ENCODE assay signal across 1 cellular context in the genomic region with DNA sequence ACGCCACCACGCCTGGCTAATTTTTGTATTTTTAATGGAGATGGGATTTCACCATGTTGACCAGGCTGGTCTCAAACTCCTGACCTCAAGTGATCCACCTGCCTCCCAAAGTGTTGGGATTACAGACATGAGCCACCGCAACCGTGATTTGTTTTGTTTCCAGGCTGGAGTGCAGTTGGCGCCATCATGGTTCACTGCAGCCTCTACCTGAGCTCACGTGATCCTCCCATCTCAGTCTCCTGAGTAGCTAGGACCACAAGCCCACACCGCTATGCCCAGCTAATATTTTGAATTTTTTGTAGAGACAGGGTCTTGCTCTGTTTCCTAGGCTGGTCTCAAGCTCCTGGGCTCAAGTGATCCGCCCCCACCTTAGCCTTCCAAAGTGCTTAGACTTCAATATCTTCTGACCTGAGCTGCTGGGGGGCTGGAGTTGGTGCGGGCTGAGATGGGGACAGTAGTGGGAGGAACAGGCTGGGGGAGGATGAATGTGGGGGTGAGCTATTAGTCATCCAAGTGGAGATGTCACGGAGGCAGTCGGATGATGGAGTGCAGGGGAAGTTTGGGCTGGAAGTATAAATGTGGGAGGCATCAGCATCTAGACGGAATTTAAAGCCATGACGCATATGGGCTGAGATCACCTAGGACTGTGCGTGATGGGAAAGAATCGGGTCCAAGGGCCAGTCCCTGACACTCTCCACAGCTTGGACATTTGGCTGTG.
A peak's percentile ranks its signal among the peaks of the same experiment; 100 is the strongest.
TF ChIP-seq lines count a peak whose summit lies in the region.

No MANE protein-coding gene starts in this region.

TF ChIP-seq in HepG2, 621 proteins besides CTCF, POLR2A, EP300 and RAD21:
- TF ChIP-seq BHLHE40 (IDR thresholded peaks at IDR 0.05; ENCODE audit: low read length), result 0 out of 2 replicates have a peak, but pooled peaks have one; percentile 3
- TF ChIP-seq, protein P1, sequence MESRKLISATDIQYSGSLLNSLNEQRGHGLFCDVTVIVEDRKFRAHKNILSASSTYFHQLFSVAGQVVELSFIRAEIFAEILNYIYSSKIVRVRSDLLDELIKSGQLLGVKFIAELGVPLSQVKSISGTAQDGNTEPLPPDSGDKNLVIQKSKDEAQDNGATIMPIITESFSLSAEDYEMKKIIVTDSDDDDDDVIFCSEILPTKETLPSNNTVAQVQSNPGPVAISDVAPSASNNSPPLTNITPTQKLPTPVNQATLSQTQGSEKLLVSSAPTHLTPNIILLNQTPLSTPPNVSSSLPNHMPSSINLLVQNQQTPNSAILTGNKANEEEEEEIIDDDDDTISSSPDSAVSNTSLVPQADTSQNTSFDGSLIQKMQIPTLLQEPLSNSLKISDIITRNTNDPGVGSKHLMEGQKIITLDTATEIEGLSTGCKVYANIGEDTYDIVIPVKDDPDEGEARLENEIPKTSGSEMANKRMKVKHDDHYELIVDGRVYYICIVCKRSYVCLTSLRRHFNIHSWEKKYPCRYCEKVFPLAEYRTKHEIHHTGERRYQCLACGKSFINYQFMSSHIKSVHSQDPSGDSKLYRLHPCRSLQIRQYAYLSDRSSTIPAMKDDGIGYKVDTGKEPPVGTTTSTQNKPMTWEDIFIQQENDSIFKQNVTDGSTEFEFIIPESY (CRISPR knock-in tag; IDR thresholded peaks at IDR 0.05), result peak; percentile 86
- 0 out of 2 replicates have a peak, but pooled peaks have one; percentile 33 for TF ChIP-seq CREB1 (IDR thresholded peaks at IDR 0.05)
- no peak for TF ChIP-seq CREB1 (CRISPR knock-in tag; IDR thresholded peaks at IDR 0.05)
- no peak for TF ChIP-seq ZNF224 (CRISPR knock-in tag; IDR thresholded peaks at IDR 0.05)
- peak; percentile 40; the same call in 1 of the 2 replicates for TF ChIP-seq ZNF333 (CRISPR knock-in tag; IDR thresholded peaks at IDR 0.05; ENCODE audit: borderline replicate concordance)
- TF ChIP-seq BRD4 (CRISPR knock-in tag; IDR thresholded peaks at IDR 0.05), result no peak
- no peak for TF ChIP-seq DNMT1 (CRISPR knock-in tag; IDR thresholded peaks at IDR 0.05)
- TF ChIP-seq, protein P2, sequence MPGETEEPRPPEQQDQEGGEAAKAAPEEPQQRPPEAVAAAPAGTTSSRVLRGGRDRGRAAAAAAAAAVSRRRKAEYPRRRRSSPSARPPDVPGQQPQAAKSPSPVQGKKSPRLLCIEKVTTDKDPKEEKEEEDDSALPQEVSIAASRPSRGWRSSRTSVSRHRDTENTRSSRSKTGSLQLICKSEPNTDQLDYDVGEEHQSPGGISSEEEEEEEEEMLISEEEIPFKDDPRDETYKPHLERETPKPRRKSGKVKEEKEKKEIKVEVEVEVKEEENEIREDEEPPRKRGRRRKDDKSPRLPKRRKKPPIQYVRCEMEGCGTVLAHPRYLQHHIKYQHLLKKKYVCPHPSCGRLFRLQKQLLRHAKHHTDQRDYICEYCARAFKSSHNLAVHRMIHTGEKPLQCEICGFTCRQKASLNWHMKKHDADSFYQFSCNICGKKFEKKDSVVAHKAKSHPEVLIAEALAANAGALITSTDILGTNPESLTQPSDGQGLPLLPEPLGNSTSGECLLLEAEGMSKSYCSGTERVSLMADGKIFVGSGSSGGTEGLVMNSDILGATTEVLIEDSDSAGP (CRISPR knock-in tag; IDR thresholded peaks at IDR 0.05; ENCODE audit: borderline replicate concordance), result 0 out of 2 replicates have a peak, but pooled peaks have one; percentile 10
- no peak for TF ChIP-seq MATR3 (CRISPR knock-in tag; IDR thresholded peaks at IDR 0.05)
- peak; percentile 15 for TF ChIP-seq ZNF883 (CRISPR knock-in tag; IDR thresholded peaks at IDR 0.05; ENCODE audit: not compliant biosample characterization)
- no peak for TF ChIP-seq ZXDC (CRISPR knock-in tag; IDR thresholded peaks at IDR 0.05)
- no peak for TF ChIP-seq TBX3 (IDR thresholded peaks at IDR 0.05; ENCODE audit: borderline replicate concordance)
- TF ChIP-seq, protein P3, sequence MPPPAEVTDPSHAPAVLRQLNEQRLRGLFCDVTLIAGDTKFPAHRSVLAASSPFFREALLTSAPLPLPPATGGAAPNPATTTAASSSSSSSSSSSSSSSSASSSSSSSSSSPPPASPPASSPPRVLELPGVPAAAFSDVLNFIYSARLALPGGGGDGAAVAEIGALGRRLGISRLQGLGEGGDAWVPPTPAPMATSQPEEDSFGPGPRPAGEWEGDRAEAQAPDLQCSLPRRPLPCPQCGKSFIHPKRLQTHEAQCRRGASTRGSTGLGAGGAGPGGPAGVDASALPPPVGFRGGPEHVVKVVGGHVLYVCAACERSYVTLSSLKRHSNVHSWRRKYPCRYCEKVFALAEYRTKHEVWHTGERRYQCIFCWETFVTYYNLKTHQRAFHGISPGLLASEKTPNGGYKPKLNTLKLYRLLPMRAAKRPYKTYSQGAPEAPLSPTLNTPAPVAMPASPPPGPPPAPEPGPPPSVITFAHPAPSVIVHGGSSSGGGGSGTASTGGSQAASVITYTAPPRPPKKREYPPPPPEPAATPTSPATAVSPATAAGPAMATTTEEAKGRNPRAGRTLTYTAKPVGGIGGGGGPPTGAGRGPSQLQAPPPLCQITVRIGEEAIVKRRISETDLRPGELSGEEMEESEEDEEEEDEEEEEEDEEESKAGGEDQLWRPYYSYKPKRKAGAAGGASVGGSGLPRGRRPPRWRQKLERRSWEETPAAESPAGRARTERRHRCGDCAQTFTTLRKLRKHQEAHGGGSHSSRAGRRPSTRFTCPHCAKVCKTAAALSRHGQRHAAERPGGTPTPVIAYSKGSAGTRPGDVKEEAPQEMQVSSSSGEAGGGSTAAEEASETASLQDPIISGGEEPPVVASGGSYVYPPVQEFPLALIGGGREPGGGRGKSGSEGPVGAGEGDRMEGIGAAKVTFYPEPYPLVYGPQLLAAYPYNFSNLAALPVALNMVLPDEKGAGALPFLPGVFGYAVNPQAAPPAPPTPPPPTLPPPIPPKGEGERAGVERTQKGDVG (CRISPR knock-in tag; IDR thresholded peaks at IDR 0.05; ENCODE audit: borderline replicate concordance), result peak; percentile 11; the same call in 1 of the 2 replicates
- TF ChIP-seq NRL (CRISPR knock-in tag; IDR thresholded peaks at IDR 0.05; ENCODE audit: borderline replicate concordance), result 0 out of 2 replicates have a peak, but pooled peaks have one; percentile 24
- TF ChIP-seq ZFX (CRISPR knock-in tag; IDR thresholded peaks at IDR 0.05; ENCODE audit: low read depth), result no peak
- TF ChIP-seq SALL1 (CRISPR knock-in tag; IDR thresholded peaks at IDR 0.05), result 0 out of 2 replicates have a peak, but pooled peaks have one; percentile 25
- TF ChIP-seq, protein P4, sequence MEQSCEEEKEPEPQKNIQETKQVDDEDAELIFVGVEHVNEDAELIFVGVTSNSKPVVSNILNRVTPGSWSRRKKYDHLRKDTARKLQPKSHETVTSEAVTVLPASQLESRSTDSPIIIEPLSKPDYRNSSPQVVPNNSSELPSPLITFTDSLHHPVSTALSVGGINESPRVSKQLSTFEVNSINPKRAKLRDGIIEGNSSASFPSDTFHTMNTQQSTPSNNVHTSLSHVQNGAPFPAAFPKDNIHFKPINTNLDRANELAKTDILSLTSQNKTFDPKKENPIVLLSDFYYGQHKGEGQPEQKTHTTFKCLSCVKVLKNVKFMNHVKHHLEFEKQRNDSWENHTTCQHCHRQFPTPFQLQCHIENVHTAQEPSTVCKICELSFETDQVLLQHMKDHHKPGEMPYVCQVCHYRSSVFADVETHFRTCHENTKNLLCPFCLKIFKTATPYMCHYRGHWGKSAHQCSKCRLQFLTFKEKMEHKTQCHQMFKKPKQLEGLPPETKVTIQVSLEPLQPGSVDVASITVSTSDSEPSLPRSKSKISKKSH (CRISPR knock-in tag; IDR thresholded peaks at IDR 0.05; ENCODE audit: borderline replicate concordance), result 0 out of 2 replicates have a peak, but pooled peaks have one; percentile 25
- TF ChIP-seq HINFP (CRISPR knock-in tag; IDR thresholded peaks at IDR 0.05; ENCODE audit: low read depth), result 0 out of 2 replicates have a peak, but pooled peaks have one; percentile 39
- TF ChIP-seq ZNF503 (CRISPR knock-in tag; IDR thresholded peaks at IDR 0.05), result no peak
- TF ChIP-seq, protein P5, sequence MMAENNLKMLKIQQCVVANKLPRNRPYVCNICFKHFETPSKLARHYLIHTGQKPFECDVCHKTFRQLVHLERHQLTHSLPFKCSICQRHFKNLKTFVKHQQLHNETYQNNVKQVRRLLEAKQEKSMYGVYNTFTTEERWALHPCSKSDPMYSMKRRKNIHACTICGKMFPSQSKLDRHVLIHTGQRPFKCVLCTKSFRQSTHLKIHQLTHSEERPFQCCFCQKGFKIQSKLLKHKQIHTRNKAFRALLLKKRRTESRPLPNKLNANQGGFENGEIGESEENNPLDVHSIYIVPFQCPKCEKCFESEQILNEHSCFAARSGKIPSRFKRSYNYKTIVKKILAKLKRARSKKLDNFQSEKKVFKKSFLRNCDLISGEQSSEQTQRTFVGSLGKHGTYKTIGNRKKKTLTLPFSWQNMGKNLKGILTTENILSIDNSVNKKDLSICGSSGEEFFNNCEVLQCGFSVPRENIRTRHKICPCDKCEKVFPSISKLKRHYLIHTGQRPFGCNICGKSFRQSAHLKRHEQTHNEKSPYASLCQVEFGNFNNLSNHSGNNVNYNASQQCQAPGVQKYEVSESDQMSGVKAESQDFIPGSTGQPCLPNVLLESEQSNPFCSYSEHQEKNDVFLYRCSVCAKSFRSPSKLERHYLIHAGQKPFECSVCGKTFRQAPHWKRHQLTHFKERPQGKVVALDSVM (CRISPR knock-in tag; IDR thresholded peaks at IDR 0.05), result peak; percentile 54; the same call in 1 of the 2 replicates
- TF ChIP-seq ZNF558 (CRISPR knock-in tag; IDR thresholded peaks at IDR 0.05; ENCODE audit: borderline replicate concordance), result no peak
- TF ChIP-seq ZNF792 (CRISPR knock-in tag; IDR thresholded peaks at IDR 0.05), result no peak
